ENCODE assay signal across 9 cellular contexts in the genomic region with DNA sequence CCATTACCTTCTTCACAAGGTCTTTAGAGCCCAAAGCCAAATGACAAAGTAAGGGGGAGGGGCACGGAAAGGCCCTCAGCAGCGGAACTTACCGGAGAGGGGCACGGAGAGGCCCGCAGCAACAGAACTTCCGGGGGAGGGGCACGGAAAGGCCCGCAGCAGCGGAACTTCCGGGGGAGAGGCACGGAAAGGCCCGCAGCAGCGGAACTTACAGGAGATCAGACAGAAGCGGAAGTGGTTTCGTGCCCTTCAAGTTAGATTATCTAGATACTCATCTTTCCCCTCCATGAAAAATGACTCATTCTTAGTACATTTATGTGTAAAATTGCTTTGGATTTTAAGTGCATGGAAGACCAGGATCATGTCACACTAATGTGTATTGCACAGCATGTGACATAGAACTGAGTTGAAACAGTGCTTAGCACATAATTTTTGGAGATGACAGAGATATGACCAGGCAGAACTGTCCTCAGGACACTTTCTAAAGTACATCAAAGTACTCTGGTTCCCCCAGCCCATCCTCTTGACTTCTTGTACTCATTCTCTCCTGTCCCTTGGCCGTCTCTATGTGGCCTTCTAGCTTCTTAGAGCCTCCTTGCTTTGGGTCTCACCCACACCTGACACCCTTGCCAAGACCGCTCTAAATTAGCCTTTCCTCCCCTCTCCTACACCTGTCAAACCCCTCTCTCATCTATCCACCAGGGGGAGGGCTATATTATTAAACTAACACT. TPM values are rescaled to one million over a fixed set of nuclear protein-coding genes. Genes with fewer than 3 reads are reported as not detected.
A peak's percentile ranks its signal among the peaks of the same experiment; 100 is the strongest.
DNase-seq lines count a peak whose midpoint lies in the region; ATAC-seq, FAIRE-seq and TF ChIP-seq lines count a peak whose summit lies in the region.
"Had no signal": no experiment of that assay in that cellular context is flagged by ENCODE, and none has a peak within 500 bp of the region (broad histone marks: within the 10 kb centered on the region; RNA-seq: fewer than 3 reads in every experiment).

No MANE protein-coding gene starts in this region.

- H3K4me3 Mint-ChIP-seq in activated naive CD4-positive, alpha-beta T cell treated with anti-CD3 and anti-CD28 coated beads, Interleukin-2, amount 50 U/mL, for 24 hours = peak overlapping the region; percentile 86

- peaks cover 2% of the 10 kb centered on the region for H3K36me3 Mint-ChIP-seq in activated naive CD4-positive, alpha-beta T cell treated with anti-CD3 and anti-CD28 coated beads, Interleukin-2, amount 50 U/mL, for 24 hours

- peak overlapping the region; percentile 97 for H3K27ac Mint-ChIP-seq in activated naive CD4-positive, alpha-beta T cell treated with anti-CD3 and anti-CD28 coated beads, Interleukin-2, amount 50 U/mL, for 24 hours

- no peak; the same call in 1 of the 2 replicates for TF ChIP-seq CTCF in AG10803 (conservative IDR thresholded peaks at IDR 0.05; ENCODE audit: low read length)

- FAIRE-seq in urothelium cell line (lab: Jason Lieb, UNC) = peak; percentile 52

- peak; percentile 87 for ATAC-seq in HG03175 (IDR thresholded peaks at IDR 0.05; ENCODE audit: unreplicated experiment)

- no peaks in the 10 kb centered on the region for H3K27me3 Mint-ChIP-seq in activated naive CD4-positive, alpha-beta T cell treated with anti-CD3 and anti-CD28 coated beads, Interleukin-2, amount 50 U/mL, for 24 hours

- peak; percentile 46 for DNase-seq in AG10803 (ENCODE audit: low read depth)
- peak; percentile 50 for DNase-seq in SKM-1 (lab: John Stamatoyannopoulos, UW; ENCODE audit: unreplicated experiment)
- DNase-seq in myocyte (ENCODE audit: low read depth) = peak; percentile 13
- peak; percentile 54 for DNase-seq in urothelium cell line (ENCODE audit: low spot score)
- no peak for DNase-seq in NCI-H1092 (lab: John Stamatoyannopoulos, UW)

- peaks cover 6% of the 10 kb centered on the region for H3K9me3 Mint-ChIP-seq in activated naive CD4-positive, alpha-beta T cell treated with anti-CD3 and anti-CD28 coated beads, Interleukin-2, amount 50 U/mL, for 24 hours

- peak overlapping the region; percentile 20 for H3K4me3 ChIP-seq in AG10803 (ENCODE audit: low read length)

- H3K4me1 Mint-ChIP-seq in activated naive CD4-positive, alpha-beta T cell treated with anti-CD3 and anti-CD28 coated beads, Interleukin-2, amount 50 U/mL, for 24 hours = peaks cover 20% of the 10 kb centered on the region

- TF ChIP-seq POLR2A in GM19099 (IDR thresholded peaks at IDR 0.05; ENCODE audit: extremely low read depth, insufficient read length, low read depth) = peak; percentile 56

RNA-seq across cellular contexts. Expression of a gene that starts 25.7 kb away (rescaled TPM):
- total RNA-seq in myocyte = not detected in 2 replicates
- not detected for polyA plus RNA-seq in myocyte (2012)
- total RNA-seq: renal cortical epithelial cell had no signal

RNA-seq across cellular contexts. Expression of a gene that starts 46.4 kb away (rescaled TPM):
- total RNA-seq in myocyte = 14.8 and 16.7 TPM in 2 replicates
- polyA plus RNA-seq in myocyte (2012) = 20.4 TPM
